In genomic region chr6:41921712-41921998, GRCh38 we compare ENCODE assay signal across 8 cellular contexts. TPM values are rescaled to one million over a fixed set of nuclear protein-coding genes. Genes with fewer than 3 reads are reported as not detected.
DNase-seq lines count a peak whose midpoint lies in the region; ATAC-seq, FAIRE-seq and TF ChIP-seq lines count a peak whose summit lies in the region.

No MANE protein-coding gene starts in this region.

- no peak for DNase-seq in Jurkat, Clone E6-1 (ENCODE audit: low read depth, low spot score)
- DNase-seq in GM12878 (ENCODE audit: low read depth, low spot score): no peak
- no peak for DNase-seq in HepG2 (ENCODE audit: low spot score)
- DNase-seq in transverse colon: no peak
- DNase-seq in NCI-H2196 treated with DMSO at 0.1 percent for 48 hours (lab: John Stamatoyannopoulos, UW; ENCODE audit: unreplicated experiment): no peak
- no peak for DNase-seq in DMS79 (lab: John Stamatoyannopoulos, UW)

- peaks cover 0 to 2% of the 10 kb centered on the region in 2 experiments; a peak in 1 of 4 replicates for H3K36me3 ChIP-seq in GM12878 (ENCODE audit: control insufficient read depth in 2 of 2, insufficient read depth in 2 of 2, low read length in 1 of 2)
- peaks cover 5 to 21% of the 10 kb centered on the region in 2 experiments for H3K36me3 ChIP-seq in HepG2 (replicated peaks in 1 of 2; ENCODE audit: control insufficient read depth in 1 of 2, insufficient read depth in 2 of 2, low read length in 2 of 2)
- peaks cover 0 to 2% (median 0%) of the 10 kb centered on the region in 4 donors for H3K36me3 ChIP-seq in transverse colon

- peaks cover 4% of the 10 kb centered on the region; the same call in 1 of the 2 replicates for H3K4me1 ChIP-seq in GM12878 (ENCODE audit: control insufficient read depth, insufficient read depth, low read length)
- peaks cover 41% of the 10 kb centered on the region for H3K4me1 ChIP-seq in HepG2 (ENCODE audit: insufficient read depth, low read length)
- H3K4me1 ChIP-seq in transverse colon: peaks cover 18 to 36% (median 27%) of the 10 kb centered on the region in 4 donors

- ATAC-seq in GM18867 (IDR thresholded peaks at IDR 0.05; ENCODE audit: unreplicated experiment) (peak; percentile 5), GM12878 (peak; percentile 39), HepG2 (peak; percentile 61), HG03135 (IDR thresholded peaks at IDR 0.05; ENCODE audit: unreplicated experiment) (no peak)

- H3K9ac ChIP-seq in GM12878 (ENCODE audit: control insufficient read depth, insufficient read depth, low read length) (peak overlapping the region; percentile 83), HepG2 (ENCODE audit: insufficient read depth, low read depth, low read length) (peak overlapping the region; percentile 95)

- peak overlapping the region; percentile 78 for H3K4me2 ChIP-seq in GM12878 (ENCODE audit: control insufficient read depth, insufficient read depth)
- peak overlapping the region; percentile 89 for H3K4me2 ChIP-seq in HepG2 (ENCODE audit: low read depth, low read length)

- H3K27me3 ChIP-seq in GM12878 (replicated peaks in 1 of 2; ENCODE audit: control insufficient read depth in 2 of 2, insufficient read depth in 2 of 2, low read length in 1 of 2): no peaks in the 10 kb centered on the region
- no peaks in the 10 kb centered on the region; a peak in 1 of 5 replicates for H3K27me3 ChIP-seq in HepG2 (ENCODE audit: control insufficient read depth in 1 of 2, insufficient read depth in 2 of 2, low read length in 2 of 2)
- no peaks in the 10 kb centered on the region for H3K27me3 ChIP-seq in transverse colon

- no peak for TF ChIP-seq RAD21 in GM12878 (IDR thresholded peaks at IDR 0.05; ENCODE audit: insufficient read depth, low read depth, low read length)
- no peak; the same call in 1 of the 2 replicates for TF ChIP-seq RAD21 in HepG2 (CRISPR knock-in tag; IDR thresholded peaks at IDR 0.05)

- H2AFZ ChIP-seq in GM12878 (ENCODE audit: control insufficient read depth, low read depth, low read length) (peak overlapping the region; percentile 66), HepG2 (ENCODE audit: low read length) (no peak overlapping the region)

- BruUV-seq in GM12878 (replicated peaks; lab: Mats Ljungman, UMichigan): no TSS peak
- no TSS peak for BruUV-seq in HepG2 (replicated peaks; lab: Mats Ljungman, UMichigan)

- in situ Hi-C loops in GM12878 (cut with MboI) (no loop called here), HepG2 (cut with HindIII; ENCODE audit: extremely low pct_ligation_motif_present, low pct_unique_long_range_greater_than_20kb) (loop anchor here (5.0 kb wide), 1 partner anchor 134 kb away; the partner anchor contains the start of gene TOMM6), transverse colon (cut with MboI; ENCODE audit: low pct_ligation_motif_present in 1 of 4, low pct_unique_long_range_greater_than_20kb in 1 of 4, low sequenced_read_pairs in 3 of 4) (loop anchor here in 1 of 4 donors (25.0 kb wide), 2 partner anchors 134 to 291 kb away; partner anchors contain the start of genes FRS3, MRPS10, PRICKLE4 and TOMM6)

- no peak for FAIRE-seq in GM12878 (lab: Jason Lieb, UNC)
- no peak for FAIRE-seq in HepG2 (lab: Jason Lieb, UNC)

- CTCF ChIA-PET in GM12878 (lab: Yijun Ruan, JAX): interaction anchor here (0.8 to 8.3 kb wide), 26 partner anchors 8 to 642 kb away, joined by 3 to 137 read pairs (median 5); partner anchors contain the start of genes CCND3, MRPS10, TAF8 and TOMM6
- CTCF ChIA-PET in HepG2 (lab: Yijun Ruan, JAX; ENCODE audit: low intra/inter-chr PET ratio, low total read pairs): interaction anchor here (1.3 to 2.5 kb wide), 2 partner anchors 134 to 141 kb away, joined by 3 to 22 read pairs; partner anchors contain the start of gene TOMM6

- intact Hi-C loops in GM12878 (cut with micrococcal nuclease; ENCODE audit: unreplicated experiment) (loop anchor here (1.0 to 5.0 kb wide), 5 partner anchors 26 to 295 kb away; partner anchors contain the start of genes MRPS10, TOMM6 and USP49), HepG2 (cut with micrococcal nuclease; ENCODE audit: unreplicated experiment) (loop anchor here (1.0 to 2.0 kb wide), 7 partner anchors 15 to 296 kb away; partner anchors contain the start of genes CCND3, MRPS10 and TOMM6), transverse colon (cut with DNase I; ENCODE audit: low total_unique reads) (loop anchor here (5.0 kb wide), 1 partner anchor 134 kb away; the partner anchor contains the start of gene TOMM6)

- peak overlapping the region; percentile 95 for H3K27ac ChIP-seq in GM12878 (ENCODE audit: control insufficient read depth, insufficient read depth)
- H3K27ac ChIP-seq in HepG2 (ENCODE audit: extremely low read length, insufficient read depth, low read length): peak overlapping the region; percentile 96
- peak overlapping the region; percentile 95 to 98 (median 96) for H3K27ac ChIP-seq in transverse colon

- TF ChIP-seq CTCF in GM12878 (IDR thresholded peaks at IDR 0.05 in 2 of 3, conservative IDR thresholded peaks at IDR 0.05 in 1 of 3; ENCODE audit: control insufficient read depth in 2 of 3, extremely low read depth in 1 of 3, insufficient read depth in 1 of 3, low read depth in 3 of 3, low read length in 3 of 3) (no peak), HepG2 (CRISPR knock-in tag; IDR thresholded peaks at IDR 0.05) (no peak), transverse colon (IDR thresholded peaks at IDR 0.05) (no peak)

- H3K9me3 ChIP-seq in GM12878 (replicated peaks; ENCODE audit: control insufficient read depth, insufficient read depth, low read length) (no peaks in the 10 kb centered on the region), HepG2 (ENCODE audit: low read length) (no peaks in the 10 kb centered on the region), transverse colon (no peaks in the 10 kb centered on the region)

- 1% methylated on average over 20 of the region's 20 CpGs for WGBS in GM12878 (ENCODE audit: insufficient coverage, insufficient replicate concordance, low lambda C conversion rate, missing lambda C conversion rate)
- under 1% methylated on average over 20 of the region's 20 CpGs for WGBS in HepG2 (ENCODE audit: low lambda C conversion rate)
- WGBS in transverse colon (ENCODE audit: low coverage in 1 of 2), 2 donors: 0 to 1% methylated on average over 15 to 20 of the region's 20 CpGs

- H3K79me2 ChIP-seq in GM12878 (ENCODE audit: control insufficient read depth, insufficient read depth, low read length) (peaks cover 49% of the 10 kb centered on the region), HepG2 (ENCODE audit: insufficient read depth, low read length) (peaks cover 65% of the 10 kb centered on the region)

- SMC1A ChIA-PET in GM12878 (lab: Charles Lee; ENCODE audit: uncharacterized antibody, unreplicated experiment): interaction anchor here (0.9 to 2.7 kb wide), 15 partner anchors 9 to 295 kb away, joined by 3 to 23 read pairs (median 5); partner anchors contain the start of genes MRPS10, TOMM6 and USP49

- peak overlapping the region; percentile 68 for H3K4me3 ChIP-seq in Jurkat, Clone E6-1 (ENCODE audit: low read length)
- H3K4me3 ChIP-seq in GM12878 (peak overlapping the region; percentile 67), HepG2 (replicated peaks in 1 of 3; ENCODE audit: insufficient read depth in 1 of 3, low read depth in 2 of 3, low read length in 3 of 3) (peak overlapping the region; percentile 80 to 93 (median 86)), transverse colon (peak overlapping the region; percentile 64 to 81 (median 74))

- POLR2A ChIA-PET in GM12878 (lab: Charles Lee) (interaction anchor here (0.5 to 2.5 kb wide), 13 partner anchors 9 to 296 kb away, joined by 3 to 9 read pairs (median 4); partner anchors contain the start of gene MRPS10), HepG2 (lab: Yijun Ruan, JAX) (interaction anchor here (0.6 to 2.7 kb wide), 17 partner anchors 10 to 549 kb away, joined by 3 to 47 read pairs (median 4); partner anchors contain the start of genes TAF8, TOMM6 and USP49)

- 0 out of 2 replicates have a peak, but pooled peaks have one; percentile 6 for TF ChIP-seq POLR2A in GM12878 (IDR thresholded peaks at IDR 0.05; ENCODE audit: low read depth, low read length)
- TF ChIP-seq POLR2A in HepG2 (IDR thresholded peaks at IDR 0.05; ENCODE audit: insufficient read depth in 1 of 2, low read depth in 2 of 2, low read length in 2 of 2): no peak
- TF ChIP-seq POLR2A in transverse colon (IDR thresholded peaks at IDR 0.05): no peak

- no peaks in the 10 kb centered on the region for H4K20me1 ChIP-seq in GM12878 (ENCODE audit: control insufficient read depth, insufficient read depth)
- 0 out of 2 replicates have a peak, but pooled peaks cover 8% of the 10 kb centered on the region for H4K20me1 ChIP-seq in HepG2 (ENCODE audit: insufficient read depth, low read length)

- RAD21 ChIA-PET in GM12878 (lab: Charles Lee; ENCODE audit: unreplicated experiment): interaction anchor here (0.7 to 2.8 kb wide), 19 partner anchors 15 to 295 kb away, joined by 3 to 23 read pairs (median 5); partner anchors contain the start of genes TAF8, TOMM6 and USP49

- TF ChIP-seq EP300 in GM12878 (IDR thresholded peaks at IDR 0.05; ENCODE audit: borderline replicate concordance in 1 of 2, control insufficient read depth in 1 of 2, low read depth in 2 of 2, low read length in 2 of 2) (no peak), HepG2 (IDR thresholded peaks at IDR 0.05; ENCODE audit: low read depth in 2 of 2, low read length in 2 of 2) (no peak), HepG2 (CRISPR knock-in tag; IDR thresholded peaks at IDR 0.05; ENCODE audit: borderline replicate concordance) (no peak), transverse colon (IDR thresholded peaks at IDR 0.05; ENCODE audit: low read depth) (no peak)

RNA-seq across cellular contexts. Expression of gene BYSL, which starts 0.4 kb away (rescaled TPM):
- 87.7 TPM for polyA plus RNA-seq in Jurkat, Clone E6-1 (2012; ENCODE audit: insufficient read depth, insufficient read length)
- total RNA-seq in GM12878 (2013; cell fraction: nucleolus; rRNA removed): 15.8 and 20.0 TPM in 2 replicates
- total RNA-seq in GM12878 (2014; rRNA removed): 15.6 and 17.8 TPM in 2 replicates
- total RNA-seq in GM12878 (2014; rRNA removed; fragmentation: Illumina TruSeq; extraction: Trizol): 19.0 and 21.2 TPM in 2 replicates
- 43.8 and 48.6 TPM in 2 replicates for total RNA-seq in GM12878 (2021)
- 12.9 TPM for polyA plus RNA-seq in GM12878 (2011; ENCODE audit: low read depth)
- polyA plus RNA-seq in GM12878 (2011; rRNA removed): 19.2 and 34.5 TPM in 2 replicates
- 38.9 and 50.1 TPM in 2 replicates for polyA plus RNA-seq in GM12878 (2011; cell fraction: cytosol; rRNA removed)
- 38.7 and 52.2 TPM in 2 replicates for polyA plus RNA-seq in GM12878 (2011; cell fraction: nucleus; rRNA removed)
- 17.3 and 20.9 TPM in 2 replicates for polyA plus RNA-seq in GM12878 (2012)
- polyA plus RNA-seq in GM12878 (2014; fragmentation: Illumina TruSeq; extraction: Trizol): 24.7 and 31.4 TPM in 2 replicates
- 10 to 100 TPM; 12.6 to 28.4 TPM for polyA plus RNA-seq in GM12878 (2014; fragmentation: Nextera tagmentation; extraction: Ambion mirVana)
- 48.5 and 56.4 TPM in 2 replicates for polyA plus RNA-seq in GM12878 (2014; rRNA removed)
- polyA plus RNA-seq in GM12878 (2016; fragmentation: Nextera tagmentation; extraction: Ambion mirVana): 10 to 100 TPM; 39.7 to 51.1 TPM
- polyA minus RNA-seq in GM12878 (2011; rRNA and poly(A)+ RNA removed): 26.6 and 27.9 TPM in 2 replicates
- 15.0 and 15.9 TPM in 2 replicates for polyA minus RNA-seq in GM12878 (2011; cell fraction: cytosol; rRNA and poly(A)+ RNA removed)
- 9.7 and 21.3 TPM in 2 replicates for polyA minus RNA-seq in GM12878 (2011; cell fraction: nucleus; rRNA and poly(A)+ RNA removed)
- 27.9 and 37.3 TPM in 2 replicates for total RNA-seq in HepG2 (2016; rRNA removed; fragmentation: Illumina TruSeq; extraction: Trizol)
- total RNA-seq in HepG2 (2016; cell fraction: cytosol; rRNA removed; fragmentation: Illumina TruSeq; extraction: Trizol; ENCODE audit: low read depth): 9.2 and 10.9 TPM in 2 replicates
- total RNA-seq in HepG2 (2016; cell fraction: insoluble cytoplasmic fraction; rRNA removed; fragmentation: Illumina TruSeq; extraction: Trizol): 31.5 and 38.1 TPM in 2 replicates
- 20.7 and 21.2 TPM in 2 replicates for total RNA-seq in HepG2 (2016; cell fraction: membrane; rRNA removed; fragmentation: Illumina TruSeq; extraction: Trizol)
- 28.5 and 31.3 TPM in 2 replicates for total RNA-seq in HepG2 (2016; cell fraction: nucleus; rRNA removed; fragmentation: Illumina TruSeq; extraction: Trizol)
- polyA plus RNA-seq in HepG2 (2011; rRNA removed): 28.6 and 37.8 TPM in 2 replicates
- 24.4 and 28.7 TPM in 2 replicates for polyA plus RNA-seq in HepG2 (2011; cell fraction: cytosol; rRNA removed)
- 39.5 and 39.6 TPM in 2 replicates for polyA plus RNA-seq in HepG2 (2011; cell fraction: nucleus; rRNA removed)
- polyA plus RNA-seq in HepG2 (2012): 24.1 and 34.6 TPM in 2 replicates
- 9.5 and 10.5 TPM in 2 replicates for polyA plus RNA-seq in HepG2 (2016; cell fraction: cytosol; fragmentation: Illumina TruSeq; extraction: Trizol; ENCODE audit: low read depth)
- 43.8 and 51.7 TPM in 2 replicates for polyA plus RNA-seq in HepG2 (2016; cell fraction: insoluble cytoplasmic fraction; fragmentation: Illumina TruSeq; extraction: Trizol; ENCODE audit: low read depth)
- 12.7 and 15.1 TPM in 2 replicates for polyA plus RNA-seq in HepG2 (2016; cell fraction: membrane; fragmentation: Illumina TruSeq; extraction: Trizol; ENCODE audit: low read depth)
- polyA plus RNA-seq in HepG2 (2016; cell fraction: nucleus; fragmentation: Illumina TruSeq; extraction: Trizol; ENCODE audit: insufficient read depth, low read depth): 49.1 and 56.8 TPM in 2 replicates
- polyA minus RNA-seq in HepG2 (2011; rRNA and poly(A)+ RNA removed; ENCODE audit: low replicate concordance): 40.9 and 54.5 TPM in 2 replicates
- 22.2 and 22.5 TPM in 2 replicates for polyA minus RNA-seq in HepG2 (2011; cell fraction: cytosol; rRNA and poly(A)+ RNA removed)
- 41.7 and 47.5 TPM in 2 replicates for polyA minus RNA-seq in HepG2 (2011; cell fraction: nucleus; rRNA and poly(A)+ RNA removed)
- total RNA-seq in transverse colon: 1 to 10 TPM; 3.4 to 5.9 (median 5.2) TPM

RNA-seq across cellular contexts. Expression of gene MED20, which starts 0.7 kb away (rescaled TPM):
- polyA plus RNA-seq in Jurkat, Clone E6-1 (2012; ENCODE audit: insufficient read depth, insufficient read length): 36.1 TPM
- total RNA-seq in GM12878 (2013; cell fraction: nucleolus; rRNA removed): 28.8 and 30.3 TPM in 2 replicates
- total RNA-seq in GM12878 (2014; rRNA removed) (13.4 and 14.4 TPM in 2 replicates), GM12878 (2014; rRNA removed; fragmentation: Illumina TruSeq; extraction: Trizol) (14.2 and 15.3 TPM in 2 replicates), GM12878 (2021) (16.6 and 17.2 TPM in 2 replicates), HepG2 (2016; rRNA removed; fragmentation: Illumina TruSeq; extraction: Trizol) (41.1 and 56.3 TPM in 2 replicates), transverse colon (10 to 100 TPM; 15.4 to 25.7 (median 18.5) TPM)
- polyA plus RNA-seq in GM12878 (2011; ENCODE audit: low read depth): 7.0 TPM
- polyA plus RNA-seq in GM12878 (2011; rRNA removed) (24.8 TPM in 2 replicates), GM12878 (2014; fragmentation: Illumina TruSeq; extraction: Trizol) (17.7 and 19.2 TPM in 2 replicates), GM12878 (2014; fragmentation: Nextera tagmentation; extraction: Ambion mirVana) (10 to 100 TPM; 15.9 to 21.7 TPM), GM12878 (2014; rRNA removed) (11.1 and 15.1 TPM in 2 replicates), GM12878 (2016; fragmentation: Nextera tagmentation; extraction: Ambion mirVana) (10 to 100 TPM; 20.4 to 21.0 TPM), HepG2 (2011; rRNA removed) (22.7 and 28.1 TPM in 2 replicates)
- 23.6 and 26.4 TPM in 2 replicates for polyA plus RNA-seq in GM12878 (2011; cell fraction: cytosol; rRNA removed)
- 17.1 and 18.5 TPM in 2 replicates for polyA plus RNA-seq in GM12878 (2011; cell fraction: nucleus; rRNA removed)
- polyA plus RNA-seq in GM12878 (2012): 7.3 and 9.4 TPM in 2 replicates
- 20.0 and 25.3 TPM in 2 replicates for polyA minus RNA-seq in GM12878 (2011; rRNA and poly(A)+ RNA removed)
- 6.5 and 7.8 TPM in 2 replicates for polyA minus RNA-seq in GM12878 (2011; cell fraction: cytosol; rRNA and poly(A)+ RNA removed)
- polyA minus RNA-seq in GM12878 (2011; cell fraction: nucleus; rRNA and poly(A)+ RNA removed): 7.1 and 8.2 TPM in 2 replicates
- total RNA-seq in HepG2 (2016; cell fraction: cytosol; rRNA removed; fragmentation: Illumina TruSeq; extraction: Trizol; ENCODE audit: low read depth): 4.6 and 5.0 TPM in 2 replicates
- 40.0 and 57.6 TPM in 2 replicates for total RNA-seq in HepG2 (2016; cell fraction: insoluble cytoplasmic fraction; rRNA removed; fragmentation: Illumina TruSeq; extraction: Trizol)
- 15.9 and 18.0 TPM in 2 replicates for total RNA-seq in HepG2 (2016; cell fraction: membrane; rRNA removed; fragmentation: Illumina TruSeq; extraction: Trizol)
- total RNA-seq in HepG2 (2016; cell fraction: nucleus; rRNA removed; fragmentation: Illumina TruSeq; extraction: Trizol): 25.0 and 28.8 TPM in 2 replicates
- 27.1 and 29.0 TPM in 2 replicates for polyA plus RNA-seq in HepG2 (2011; cell fraction: cytosol; rRNA removed)
- polyA plus RNA-seq in HepG2 (2011; cell fraction: nucleus; rRNA removed): 20.9 and 21.3 TPM in 2 replicates
- 13.4 and 17.5 TPM in 2 replicates for polyA plus RNA-seq in HepG2 (2012)
- 3.6 and 3.7 TPM in 2 replicates for polyA plus RNA-seq in HepG2 (2016; cell fraction: cytosol; fragmentation: Illumina TruSeq; extraction: Trizol; ENCODE audit: low read depth)
- polyA plus RNA-seq in HepG2 (2016; cell fraction: insoluble cytoplasmic fraction; fragmentation: Illumina TruSeq; extraction: Trizol; ENCODE audit: low read depth): 45.2 and 47.9 TPM in 2 replicates
- 9.1 and 10.1 TPM in 2 replicates for polyA plus RNA-seq in HepG2 (2016; cell fraction: membrane; fragmentation: Illumina TruSeq; extraction: Trizol; ENCODE audit: low read depth)
- 19.8 and 24.4 TPM in 2 replicates for polyA plus RNA-seq in HepG2 (2016; cell fraction: nucleus; fragmentation: Illumina TruSeq; extraction: Trizol; ENCODE audit: insufficient read depth, low read depth)
- 39.2 and 43.4 TPM in 2 replicates for polyA minus RNA-seq in HepG2 (2011; rRNA and poly(A)+ RNA removed; ENCODE audit: low replicate concordance)
- polyA minus RNA-seq in HepG2 (2011; cell fraction: cytosol; rRNA and poly(A)+ RNA removed): 10.3 and 12.8 TPM in 2 replicates
- 31.7 and 34.4 TPM in 2 replicates for polyA minus RNA-seq in HepG2 (2011; cell fraction: nucleus; rRNA and poly(A)+ RNA removed)

RNA-seq across cellular contexts. Expression of gene CCND3, which starts 20.0 kb away (rescaled TPM):
- 382 TPM for polyA plus RNA-seq in Jurkat, Clone E6-1 (2012; ENCODE audit: insufficient read depth, insufficient read length)
- total RNA-seq in GM12878 (2013; cell fraction: nucleolus; rRNA removed): 27.5 and 33.7 TPM in 2 replicates
- total RNA-seq in GM12878 (2014; rRNA removed) (29.6 and 37.6 TPM in 2 replicates), GM12878 (2014; rRNA removed; fragmentation: Illumina TruSeq; extraction: Trizol) (19.8 and 20.6 TPM in 2 replicates), GM12878 (2021) (54.3 and 55.1 TPM in 2 replicates), HepG2 (2016; rRNA removed; fragmentation: Illumina TruSeq; extraction: Trizol) (6.9 and 7.2 TPM in 2 replicates), transverse colon (100 to 1,000 TPM in 1 of 4 donors, 10 to 100 TPM in 3; 55.3 to 178 (median 75.6) TPM)
- polyA plus RNA-seq in GM12878 (2011; ENCODE audit: low read depth): 16.6 TPM
- polyA plus RNA-seq in GM12878 (2011; rRNA removed) (11.6 and 20.9 TPM in 2 replicates), GM12878 (2014; fragmentation: Illumina TruSeq; extraction: Trizol) (18.2 and 25.4 TPM in 2 replicates), GM12878 (2014; fragmentation: Nextera tagmentation; extraction: Ambion mirVana) (10 to 100 TPM in 1 of 2 experiments, 1 to 10 TPM in 1; 6.0 to 16.3 TPM), GM12878 (2014; rRNA removed) (45.8 and 50.9 TPM in 2 replicates), GM12878 (2016; fragmentation: Nextera tagmentation; extraction: Ambion mirVana) (10 to 100 TPM; 81.4 to 86.4 TPM), HepG2 (2011; rRNA removed) (4.3 and 4.4 TPM in 2 replicates)
- 34.6 and 40.0 TPM in 2 replicates for polyA plus RNA-seq in GM12878 (2011; cell fraction: cytosol; rRNA removed)
- polyA plus RNA-seq in GM12878 (2011; cell fraction: nucleus; rRNA removed): 40.2 and 40.5 TPM in 2 replicates
- polyA plus RNA-seq in GM12878 (2012): 24.3 and 26.8 TPM in 2 replicates
- polyA minus RNA-seq in GM12878 (2011; rRNA and poly(A)+ RNA removed): 18.9 and 32.5 TPM in 2 replicates
- 13.4 and 18.2 TPM in 2 replicates for polyA minus RNA-seq in GM12878 (2011; cell fraction: cytosol; rRNA and poly(A)+ RNA removed)
- 23.0 and 32.6 TPM in 2 replicates for polyA minus RNA-seq in GM12878 (2011; cell fraction: nucleus; rRNA and poly(A)+ RNA removed)
- 5.4 and 6.8 TPM in 2 replicates for total RNA-seq in HepG2 (2016; cell fraction: cytosol; rRNA removed; fragmentation: Illumina TruSeq; extraction: Trizol; ENCODE audit: low read depth)
- total RNA-seq in HepG2 (2016; cell fraction: insoluble cytoplasmic fraction; rRNA removed; fragmentation: Illumina TruSeq; extraction: Trizol): 5.6 and 7.6 TPM in 2 replicates
- total RNA-seq in HepG2 (2016; cell fraction: membrane; rRNA removed; fragmentation: Illumina TruSeq; extraction: Trizol): 10.7 and 11.7 TPM in 2 replicates
- total RNA-seq in HepG2 (2016; cell fraction: nucleus; rRNA removed; fragmentation: Illumina TruSeq; extraction: Trizol): 5.0 and 7.6 TPM in 2 replicates
- 5.0 and 6.3 TPM in 2 replicates for polyA plus RNA-seq in HepG2 (2011; cell fraction: cytosol; rRNA removed)
- 6.2 and 6.3 TPM in 2 replicates for polyA plus RNA-seq in HepG2 (2011; cell fraction: nucleus; rRNA removed)
- 2.0 and 3.5 TPM in 2 replicates for polyA plus RNA-seq in HepG2 (2012)
- polyA plus RNA-seq in HepG2 (2016; cell fraction: cytosol; fragmentation: Illumina TruSeq; extraction: Trizol; ENCODE audit: low read depth): 7.8 and 8.6 TPM in 2 replicates
- polyA plus RNA-seq in HepG2 (2016; cell fraction: insoluble cytoplasmic fraction; fragmentation: Illumina TruSeq; extraction: Trizol; ENCODE audit: low read depth): 7.6 and 10.9 TPM in 2 replicates
- 12.5 and 13.8 TPM in 2 replicates for polyA plus RNA-seq in HepG2 (2016; cell fraction: membrane; fragmentation: Illumina TruSeq; extraction: Trizol; ENCODE audit: low read depth)
- 8.1 and 9.8 TPM in 2 replicates for polyA plus RNA-seq in HepG2 (2016; cell fraction: nucleus; fragmentation: Illumina TruSeq; extraction: Trizol; ENCODE audit: insufficient read depth, low read depth)
- polyA minus RNA-seq in HepG2 (2011; rRNA and poly(A)+ RNA removed; ENCODE audit: low replicate concordance): 8.0 and 57.0 TPM in 2 replicates
- 4.1 and 4.9 TPM in 2 replicates for polyA minus RNA-seq in HepG2 (2011; cell fraction: cytosol; rRNA and poly(A)+ RNA removed)
- 5.1 and 6.7 TPM in 2 replicates for polyA minus RNA-seq in HepG2 (2011; cell fraction: nucleus; rRNA and poly(A)+ RNA removed)

RNA-seq across cellular contexts. Expression of gene USP49, which starts 26.5 kb away (rescaled TPM):
- 28.3 TPM for polyA plus RNA-seq in Jurkat, Clone E6-1 (2012; ENCODE audit: insufficient read depth, insufficient read length)
- total RNA-seq in GM12878 (2013; cell fraction: nucleolus; rRNA removed): 17.4 and 19.9 TPM in 2 replicates
- total RNA-seq in GM12878 (2014; rRNA removed) (2.7 and 3.4 TPM in 2 replicates), GM12878 (2014; rRNA removed; fragmentation: Illumina TruSeq; extraction: Trizol) (5.2 and 5.4 TPM in 2 replicates), GM12878 (2021) (7.7 TPM in 2 replicates), HepG2 (2016; rRNA removed; fragmentation: Illumina TruSeq; extraction: Trizol) (2.9 TPM in 2 replicates), transverse colon (1 to 10 TPM; 2.3 to 7.9 (median 4.0) TPM)
- polyA plus RNA-seq in GM12878 (2011; ENCODE audit: low read depth): 2.8 TPM
- polyA plus RNA-seq in GM12878 (2011; rRNA removed) (6.5 and 7.6 TPM in 2 replicates), GM12878 (2014; fragmentation: Illumina TruSeq; extraction: Trizol) (7.6 and 9.2 TPM in 2 replicates), GM12878 (2014; fragmentation: Nextera tagmentation; extraction: Ambion mirVana) (1 to 10 TPM; 1.0 TPM), GM12878 (2014; rRNA removed) (6.0 and 6.8 TPM in 2 replicates), GM12878 (2016; fragmentation: Nextera tagmentation; extraction: Ambion mirVana) (1 to 10 TPM; 3.2 TPM), HepG2 (2011; rRNA removed) (4.3 and 4.7 TPM in 2 replicates)
- polyA plus RNA-seq in GM12878 (2011; cell fraction: cytosol; rRNA removed): 4.2 and 4.9 TPM in 2 replicates
- 10.3 and 12.3 TPM in 2 replicates for polyA plus RNA-seq in GM12878 (2011; cell fraction: nucleus; rRNA removed)
- 4.1 and 5.8 TPM in 2 replicates for polyA plus RNA-seq in GM12878 (2012)
- polyA minus RNA-seq in GM12878 (2011; rRNA and poly(A)+ RNA removed): 4.3 and 5.5 TPM in 2 replicates
- polyA minus RNA-seq in GM12878 (2011; cell fraction: cytosol; rRNA and poly(A)+ RNA removed): 1.9 and 3.0 TPM in 2 replicates
- 4.0 and 5.3 TPM in 2 replicates for polyA minus RNA-seq in GM12878 (2011; cell fraction: nucleus; rRNA and poly(A)+ RNA removed)
- total RNA-seq in HepG2 (2016; cell fraction: cytosol; rRNA removed; fragmentation: Illumina TruSeq; extraction: Trizol; ENCODE audit: low read depth): 0.62 and 0.81 TPM in 2 replicates
- total RNA-seq in HepG2 (2016; cell fraction: insoluble cytoplasmic fraction; rRNA removed; fragmentation: Illumina TruSeq; extraction: Trizol): 2.4 and 2.9 TPM in 2 replicates
- 1.5 and 1.6 TPM in 2 replicates for total RNA-seq in HepG2 (2016; cell fraction: membrane; rRNA removed; fragmentation: Illumina TruSeq; extraction: Trizol)
- 5.9 and 7.0 TPM in 2 replicates for total RNA-seq in HepG2 (2016; cell fraction: nucleus; rRNA removed; fragmentation: Illumina TruSeq; extraction: Trizol)
- polyA plus RNA-seq in HepG2 (2011; cell fraction: cytosol; rRNA removed): 1.2 and 1.3 TPM in 2 replicates
- polyA plus RNA-seq in HepG2 (2011; cell fraction: nucleus; rRNA removed): 13.3 and 14.7 TPM in 2 replicates
- 3.6 and 4.0 TPM in 2 replicates for polyA plus RNA-seq in HepG2 (2012)
- polyA plus RNA-seq in HepG2 (2016; cell fraction: cytosol; fragmentation: Illumina TruSeq; extraction: Trizol; ENCODE audit: low read depth): 0.28 TPM in 2 replicates
- 2.6 and 3.2 TPM in 2 replicates for polyA plus RNA-seq in HepG2 (2016; cell fraction: insoluble cytoplasmic fraction; fragmentation: Illumina TruSeq; extraction: Trizol; ENCODE audit: low read depth)
- polyA plus RNA-seq in HepG2 (2016; cell fraction: membrane; fragmentation: Illumina TruSeq; extraction: Trizol; ENCODE audit: low read depth): 0.70 and 0.84 TPM in 2 replicates
- 12.2 and 14.5 TPM in 2 replicates for polyA plus RNA-seq in HepG2 (2016; cell fraction: nucleus; fragmentation: Illumina TruSeq; extraction: Trizol; ENCODE audit: insufficient read depth, low read depth)
- polyA minus RNA-seq in HepG2 (2011; rRNA and poly(A)+ RNA removed; ENCODE audit: low replicate concordance): 4.3 and 6.4 TPM in 2 replicates
- polyA minus RNA-seq in HepG2 (2011; cell fraction: cytosol; rRNA and poly(A)+ RNA removed): 0.97 and 1.2 TPM in 2 replicates
- 9.7 and 10.9 TPM in 2 replicates for polyA minus RNA-seq in HepG2 (2011; cell fraction: nucleus; rRNA and poly(A)+ RNA removed)
